Comparison of ENCODE assay signal across 1 cellular context in genomic region chr2:60906395-60906794, GRCh38.
TF ChIP-seq lines count a peak whose summit lies in the region.

No MANE protein-coding gene starts in this region.

TF ChIP-seq in GM12878, 131 proteins besides CTCF, POLR2A, EP300 and RAD21 (continued from another document):
- TF ChIP-seq ZBED1 (IDR thresholded peaks at IDR 0.05; ENCODE audit: borderline replicate concordance) (peak; percentile 30; the same call in 1 of the 2 replicates), MTA3 (IDR thresholded peaks at IDR 0.05; ENCODE audit: borderline replicate concordance, low read length) (no peak)
